9 cellular contexts compared by ENCODE assay signal in the genomic region with DNA sequence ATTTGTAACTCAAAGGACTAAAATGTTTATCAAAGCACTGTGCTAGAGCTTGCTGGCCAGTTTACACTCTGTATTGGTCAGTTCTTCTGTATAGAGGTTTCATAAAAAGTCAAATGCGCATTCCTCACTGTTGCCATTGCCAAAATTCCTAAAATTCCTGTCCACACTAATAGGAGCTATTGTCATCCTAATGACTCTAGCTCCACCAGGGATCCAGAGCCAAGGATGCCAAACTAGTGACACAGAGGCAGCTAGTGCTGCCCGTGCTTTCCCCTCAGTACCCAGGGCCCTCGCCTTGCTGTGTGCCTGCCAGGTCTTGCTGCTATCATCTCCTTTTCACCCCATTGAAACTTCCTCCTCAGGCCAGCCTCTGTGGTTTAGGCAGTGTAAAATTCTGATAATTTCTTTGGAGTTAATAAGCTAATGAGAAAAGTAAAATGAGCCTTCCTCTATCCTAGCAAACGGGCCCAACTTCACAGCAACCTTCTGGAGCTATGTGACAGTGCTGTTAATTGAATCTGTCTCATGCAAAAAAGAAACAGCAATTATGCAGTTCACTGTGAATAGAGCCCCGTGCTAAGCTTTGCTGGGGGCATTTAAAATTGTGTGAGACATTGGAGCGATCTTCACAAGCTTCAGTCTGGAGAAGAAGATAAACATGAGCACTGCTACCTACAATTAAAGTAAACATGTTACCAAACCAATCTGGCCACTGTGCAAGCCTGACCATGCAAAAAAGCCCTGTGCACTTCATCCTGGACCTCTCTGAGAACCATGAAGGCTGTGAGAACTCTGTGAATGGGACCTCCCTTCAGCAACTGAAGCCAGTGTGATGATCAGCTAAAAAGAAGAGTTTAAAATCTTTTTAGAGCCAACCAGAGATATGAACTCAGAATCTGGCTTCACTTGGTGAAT. TPM values are rescaled to one million over a fixed set of nuclear protein-coding genes. Genes with fewer than 3 reads are reported as not detected.
DNase-seq lines count a peak whose midpoint lies in the region; ATAC-seq, FAIRE-seq and TF ChIP-seq lines count a peak whose summit lies in the region.
"Had no signal": no experiment of that assay in that cellular context is flagged by ENCODE, and none has a peak within 500 bp of the region (broad histone marks: within the 10 kb centered on the region; RNA-seq: fewer than 3 reads in every experiment).

No MANE protein-coding gene starts in this region.

- peak; percentile 98 for ATAC-seq in WTC11
- ATAC-seq in HG02840 (IDR thresholded peaks at IDR 0.05; ENCODE audit: low FRiP score, unreplicated experiment), result no peak

- DNase-seq in H54 (ENCODE audit: insufficient read length, low spot score) (peak; percentile 54), WTC11 (ENCODE audit: low spot score) (peak; percentile 78), right atrium auricular region (ENCODE audit: low spot score) (peak; percentile 82), renal cortical epithelial cell (ENCODE audit: low read depth) (peak; percentile 98), cerebellum (ENCODE audit: low spot score) (no peak)
- no peak for DNase-seq in NK-92 treated with Interleukin-12 subunit alpha and Interleukin-12 subunit beta, amount 100 ng/mL, for 24 hours (lab: John Stamatoyannopoulos, UW)
- no peak for DNase-seq in activated naive CD4-positive, alpha-beta T cell treated with anti-CD3 and anti-CD28 coated beads for 36 hours
- DNase-seq: activated CD8-positive, alpha-beta memory T cell treated with anti-CD3 and anti-CD28 coated beads for 24 hours had no signal

- peak overlapping the region; percentile 51 for H3K4me3 Mint-ChIP-seq in WTC11
- H3K4me3 Mint-ChIP-seq in activated naive CD4-positive, alpha-beta T cell treated with anti-CD3 and anti-CD28 coated beads for 36 hours, result no peak overlapping the region

- POLR2A ChIA-PET in WTC11 (lab: Charles Lee), result interaction anchor here (0.5 to 2.5 kb wide), 7 partner anchors 13 to 121 kb away, joined by 3 to 43 read pairs (median 3); a partner anchor contains a TSS

- H3K9me3 ChIP-seq in right atrium auricular region, result no peaks in the 10 kb centered on the region

- H3K27me3 ChIP-seq in right atrium auricular region, result no peaks in the 10 kb centered on the region

- peaks cover 82% of the 10 kb centered on the region for H3K4me1 Mint-ChIP-seq in WTC11
- peaks cover 19% of the 10 kb centered on the region for H3K4me1 Mint-ChIP-seq in activated naive CD4-positive, alpha-beta T cell treated with anti-CD3 and anti-CD28 coated beads for 36 hours (ENCODE audit: low read depth)

- no peak overlapping the region for H3K4me3 ChIP-seq in right atrium auricular region

- intact Hi-C loops in activated naive CD4-positive, alpha-beta T cell treated with anti-CD3 and anti-CD28 coated beads for 36 hours (cut with micrococcal nuclease), result no loop called here

- no peaks in the 10 kb centered on the region for H3K27me3 Mint-ChIP-seq in WTC11 (ENCODE audit: low read depth)
- peaks cover 16% of the 10 kb centered on the region for H3K27me3 Mint-ChIP-seq in activated naive CD4-positive, alpha-beta T cell treated with anti-CD3 and anti-CD28 coated beads for 36 hours (ENCODE audit: low read depth)

- TF ChIP-seq POLR2A in H54 (IDR thresholded peaks at IDR 0.05; ENCODE audit: low read depth, low read length), result no peak

- CTCF ChIA-PET in WTC11 (lab: Charles Lee), result interaction anchor here (0.5 to 1.4 kb wide), 5 partner anchors 13 to 66 kb away, joined by 3 to 9 read pairs (median 3); no protein-coding TSS in a partner anchor
- CTCF ChIA-PET in activated naive CD4-positive, alpha-beta T cell treated with anti-CD3 and anti-CD28 coated beads for 36 hours (lab: Charles Lee), result interaction anchor here (1.2 to 1.8 kb wide), 2 partner anchors 17 to 25 kb away, joined by 4 to 6 read pairs; no protein-coding TSS in a partner anchor

- H3K9me3 Mint-ChIP-seq in WTC11, result peaks cover 17% of the 10 kb centered on the region
- H3K9me3 Mint-ChIP-seq in activated naive CD4-positive, alpha-beta T cell treated with anti-CD3 and anti-CD28 coated beads for 36 hours, result peaks cover 7% of the 10 kb centered on the region

- FAIRE-seq in H54 (lab: Jason Lieb, UNC), result peak; percentile 98

- H3K27ac Mint-ChIP-seq in WTC11, result peak overlapping the region; percentile 100
- H3K27ac Mint-ChIP-seq in activated naive CD4-positive, alpha-beta T cell treated with anti-CD3 and anti-CD28 coated beads for 36 hours, result no peak overlapping the region

- H3K4me1 ChIP-seq in right atrium auricular region, result peaks cover 0 to 15% of the 10 kb centered on the region in 2 donors

- H3K36me3 Mint-ChIP-seq in WTC11, result peaks cover 12% of the 10 kb centered on the region
- H3K36me3 Mint-ChIP-seq in activated naive CD4-positive, alpha-beta T cell treated with anti-CD3 and anti-CD28 coated beads for 36 hours (ENCODE audit: low read depth), result no peaks in the 10 kb centered on the region

- TF ChIP-seq CTCF in WTC11 (IDR thresholded peaks at IDR 0.05), result no peak
- no peak for TF ChIP-seq CTCF in right atrium auricular region (IDR thresholded peaks at IDR 0.05)

- H3K27ac ChIP-seq in right atrium auricular region, result peak overlapping the region in 1 of 2 donors; percentile 72

- no peaks in the 10 kb centered on the region for H3K36me3 ChIP-seq in right atrium auricular region

TF ChIP-seq in WTC11, 78 proteins besides CTCF, POLR2A, EP300 and RAD21:
- TF ChIP-seq, protein P1, sequence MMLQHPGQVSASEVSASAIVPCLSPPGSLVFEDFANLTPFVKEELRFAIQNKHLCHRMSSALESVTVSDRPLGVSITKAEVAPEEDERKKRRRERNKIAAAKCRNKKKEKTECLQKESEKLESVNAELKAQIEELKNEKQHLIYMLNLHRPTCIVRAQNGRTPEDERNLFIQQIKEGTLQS (CRISPR knock-in tag; conservative IDR thresholded peaks at IDR 0.05), result no peak; the same call in 1 of the 2 replicates
- TF ChIP-seq JUN (CRISPR knock-in tag; IDR thresholded peaks at IDR 0.05), result peak; percentile 61; the same call in 1 of the 2 replicates
- TF ChIP-seq, protein P2, sequence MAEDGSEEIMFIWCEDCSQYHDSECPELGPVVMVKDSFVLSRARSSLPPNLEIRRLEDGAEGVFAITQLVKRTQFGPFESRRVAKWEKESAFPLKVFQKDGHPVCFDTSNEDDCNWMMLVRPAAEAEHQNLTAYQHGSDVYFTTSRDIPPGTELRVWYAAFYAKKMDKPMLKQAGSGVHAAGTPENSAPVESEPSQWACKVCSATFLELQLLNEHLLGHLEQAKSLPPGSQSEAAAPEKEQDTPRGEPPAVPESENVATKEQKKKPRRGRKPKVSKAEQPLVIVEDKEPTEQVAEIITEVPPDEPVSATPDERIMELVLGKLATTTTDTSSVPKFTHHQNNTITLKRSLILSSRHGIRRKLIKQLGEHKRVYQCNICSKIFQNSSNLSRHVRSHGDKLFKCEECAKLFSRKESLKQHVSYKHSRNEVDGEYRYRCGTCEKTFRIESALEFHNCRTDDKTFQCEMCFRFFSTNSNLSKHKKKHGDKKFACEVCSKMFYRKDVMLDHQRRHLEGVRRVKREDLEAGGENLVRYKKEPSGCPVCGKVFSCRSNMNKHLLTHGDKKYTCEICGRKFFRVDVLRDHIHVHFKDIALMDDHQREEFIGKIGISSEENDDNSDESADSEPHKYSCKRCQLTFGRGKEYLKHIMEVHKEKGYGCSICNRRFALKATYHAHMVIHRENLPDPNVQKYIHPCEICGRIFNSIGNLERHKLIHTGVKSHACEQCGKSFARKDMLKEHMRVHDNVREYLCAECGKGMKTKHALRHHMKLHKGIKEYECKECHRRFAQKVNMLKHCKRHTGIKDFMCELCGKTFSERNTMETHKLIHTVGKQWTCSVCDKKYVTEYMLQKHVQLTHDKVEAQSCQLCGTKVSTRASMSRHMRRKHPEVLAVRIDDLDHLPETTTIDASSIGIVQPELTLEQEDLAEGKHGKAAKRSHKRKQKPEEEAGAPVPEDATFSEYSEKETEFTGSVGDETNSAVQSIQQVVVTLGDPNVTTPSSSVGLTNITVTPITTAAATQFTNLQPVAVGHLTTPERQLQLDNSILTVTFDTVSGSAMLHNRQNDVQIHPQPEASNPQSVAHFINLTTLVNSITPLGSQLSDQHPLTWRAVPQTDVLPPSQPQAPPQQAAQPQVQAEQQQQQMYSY (CRISPR knock-in tag; IDR thresholded peaks at IDR 0.05), result 0 out of 2 replicates have a peak, but pooled peaks have one; percentile 14
- TF ChIP-seq TEAD4 (CRISPR knock-in tag; IDR thresholded peaks at IDR 0.05), result peak; percentile 93
- TF ChIP-seq ATF1 (CRISPR knock-in tag; IDR thresholded peaks at IDR 0.05), result no peak
- TF ChIP-seq ETV6 (CRISPR knock-in tag; IDR thresholded peaks at IDR 0.05), result peak; percentile 75; the same call in 1 of the 2 replicates
- peak; percentile 99; the same call in 1 of the 2 replicates for TF ChIP-seq TEAD1 (CRISPR knock-in tag; IDR thresholded peaks at IDR 0.05)
- peak; percentile 72; the same call in 1 of the 2 replicates for TF ChIP-seq FOXK1 (CRISPR knock-in tag; IDR thresholded peaks at IDR 0.05)
- TF ChIP-seq, protein P3, sequence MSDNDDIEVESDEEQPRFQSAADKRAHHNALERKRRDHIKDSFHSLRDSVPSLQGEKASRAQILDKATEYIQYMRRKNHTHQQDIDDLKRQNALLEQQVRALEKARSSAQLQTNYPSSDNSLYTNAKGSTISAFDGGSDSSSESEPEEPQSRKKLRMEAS (CRISPR knock-in tag; IDR thresholded peaks at IDR 0.05), result peak; percentile 58

RNA-seq across cellular contexts. Expression of a gene that starts 43.1 kb away (rescaled TPM):
- total RNA-seq in WTC11 (2021) (115 to 134 TPM (median 127 TPM) in 3 replicates), right atrium auricular region (10 to 100 TPM in 1 of 2 donors, 1 to 10 TPM in 1; 4.3 to 11.6 TPM), renal cortical epithelial cell (49.1 and 86.3 TPM in 2 replicates), cerebellum (12.1 TPM)
- 1 to 10 TPM in 1 of 2 experiments, under 1 TPM in 1; 0.79 to 1.2 TPM for total RNA-seq in activated naive CD4-positive, alpha-beta T cell treated with anti-CD3 and anti-CD28 coated beads for 36 hours

RNA-seq across cellular contexts. Expression of a gene that starts 51.1 kb away (rescaled TPM):
- total RNA-seq in WTC11 (2021) (2.1 to 2.7 TPM (median 2.3 TPM) in 3 replicates), right atrium auricular region (10 to 100 TPM in 1 of 2 donors, 1 to 10 TPM in 1; 5.9 to 10.2 TPM), renal cortical epithelial cell (12.7 and 19.5 TPM in 2 replicates), cerebellum (7.3 TPM)
- total RNA-seq in activated naive CD4-positive, alpha-beta T cell treated with anti-CD3 and anti-CD28 coated beads for 36 hours, result 1 to 10 TPM; 1.7 to 2.2 TPM

Comparison
In these comparisons a context has a peak if more than half of its experiments do, and no peak if none do; other contexts are left out.
1. DNase-seq: peak in H54 (single experiment), WTC11 (single experiment), right atrium auricular region (single experiment) and renal cortical epithelial cell (single experiment); none in NK-92 treated with Interleukin-12 subunit alpha and Interleukin-12 subunit beta, amount 100 ng/mL, for 24 hours (single experiment), activated naive CD4-positive, alpha-beta T cell treated with anti-CD3 and anti-CD28 coated beads for 36 hours (single experiment) and cerebellum (single experiment).